In genomic region chr16:4380131-4381063, GRCh38 we compare ENCODE assay signal across 1 cellular context.
TF ChIP-seq lines count a peak whose summit lies in the region.

No MANE protein-coding gene starts in this region.

TF ChIP-seq in H1, 55 proteins besides CTCF, POLR2A, EP300 and RAD21:
- TF ChIP-seq CBX8 (IDR thresholded peaks at IDR 0.05; ENCODE audit: borderline replicate concordance, low read depth, low read length) = no peak
- no peak for TF ChIP-seq HDAC6 (IDR thresholded peaks at IDR 0.05; ENCODE audit: low read depth, low read length)
- no peak for TF ChIP-seq CHD7 (IDR thresholded peaks at IDR 0.05; ENCODE audit: insufficient replicate concordance, low read length)
